ENCODE assay signal across 1 cellular context in genomic region chr12:69359531-69360347, GRCh38.
A peak's percentile ranks its signal among the peaks of the same experiment; 100 is the strongest.
TF ChIP-seq lines count a peak whose summit lies in the region.

TSS of gene YEATS4 (plus strand) at chr12:69359743. CDS start at chr12:69359973, 230 bp downstream.

TF ChIP-seq in HepG2, 621 proteins besides CTCF, POLR2A, EP300 and RAD21 (continued from another document and continues in another):
- TF ChIP-seq ZGPAT (CRISPR knock-in tag; IDR thresholded peaks at IDR 0.05) = peak; percentile 86
- TF ChIP-seq ZNF747 (CRISPR knock-in tag; IDR thresholded peaks at IDR 0.05; ENCODE audit: borderline replicate concordance) = no peak
- peak; percentile 86 for TF ChIP-seq NR2C2 (CRISPR knock-in tag; IDR thresholded peaks at IDR 0.05; ENCODE audit: borderline replicate concordance)
- TF ChIP-seq ZFP36 (IDR thresholded peaks at IDR 0.05; ENCODE audit: borderline replicate concordance, low read depth, low read length, partially characterized antibody) = no peak
- TF ChIP-seq TEF (CRISPR knock-in tag; IDR thresholded peaks at IDR 0.05) = no peak; the same call in 1 of the 2 replicates
- no peak; the same call in 1 of the 2 replicates for TF ChIP-seq ZKSCAN8 (CRISPR knock-in tag; IDR thresholded peaks at IDR 0.05; ENCODE audit: borderline replicate concordance)
- TF ChIP-seq ZNF512 (CRISPR knock-in tag; IDR thresholded peaks at IDR 0.05) = no peak
- peak; percentile 60 for TF ChIP-seq ZNF792 (CRISPR knock-in tag; IDR thresholded peaks at IDR 0.05)
- TF ChIP-seq ARHGAP35 (CRISPR knock-in tag; IDR thresholded peaks at IDR 0.05; ENCODE audit: borderline replicate concordance) = peak; percentile 43; the same call in 1 of the 2 replicates
- TF ChIP-seq ZSCAN31 (CRISPR knock-in tag; IDR thresholded peaks at IDR 0.05; ENCODE audit: low read depth) = no peak
- no peak for TF ChIP-seq HMG20B (CRISPR knock-in tag; conservative IDR thresholded peaks at IDR 0.05)
- no peak for TF ChIP-seq FUBP1 (CRISPR knock-in tag; IDR thresholded peaks at IDR 0.05; ENCODE audit: borderline replicate concordance)
- TF ChIP-seq UBTF (CRISPR knock-in tag; IDR thresholded peaks at IDR 0.05) = peak; percentile 73; the same call in 1 of the 2 replicates
- TF ChIP-seq TRAFD1 (CRISPR knock-in tag; IDR thresholded peaks at IDR 0.05; ENCODE audit: borderline replicate concordance) = 0 out of 2 replicates have a peak, but pooled peaks have one; percentile 53
- TF ChIP-seq ZNF337 (CRISPR knock-in tag; IDR thresholded peaks at IDR 0.05; ENCODE audit: borderline replicate concordance, low read depth) = no peak
- TF ChIP-seq PTBP1 (IDR thresholded peaks at IDR 0.05; ENCODE audit: low read depth, low read length, poor library complexity, severe bottlenecking) = no peak
- 0 out of 2 replicates have a peak, but pooled peaks have one; percentile 45 for TF ChIP-seq ZNF264 (CRISPR knock-in tag; IDR thresholded peaks at IDR 0.05)
- TF ChIP-seq ZNF772 (CRISPR knock-in tag; IDR thresholded peaks at IDR 0.05) = peak; percentile 66; the same call in 1 of the 2 replicates
- no peak for TF ChIP-seq ZNF557 (CRISPR knock-in tag; IDR thresholded peaks at IDR 0.05)
- no peak for TF ChIP-seq THAP8 (CRISPR knock-in tag; IDR thresholded peaks at IDR 0.05; ENCODE audit: borderline replicate concordance)
- no peak for TF ChIP-seq ZBTB40 (IDR thresholded peaks at IDR 0.05)
- peak; percentile 67 for TF ChIP-seq ZBTB40 (CRISPR knock-in tag; IDR thresholded peaks at IDR 0.05)
- TF ChIP-seq NCOR1 (IDR thresholded peaks at IDR 0.05; ENCODE audit: borderline replicate concordance, low read length) = peak; percentile 64; the same call in 1 of the 2 replicates
- no peak for TF ChIP-seq ZNF790 (CRISPR knock-in tag; IDR thresholded peaks at IDR 0.05; ENCODE audit: borderline replicate concordance)
- peak; percentile 85 for TF ChIP-seq SPEN (CRISPR knock-in tag; IDR thresholded peaks at IDR 0.05; ENCODE audit: low read depth)
- TF ChIP-seq THAP11 (CRISPR knock-in tag; IDR thresholded peaks at IDR 0.05) = peak; percentile 61
- TF ChIP-seq KLF16 (CRISPR knock-in tag; IDR thresholded peaks at IDR 0.05) = peak in 1 of 2 experiments; percentile 68; a peak in 1 of 4 replicates
- TF ChIP-seq HOMEZ (CRISPR knock-in tag; IDR thresholded peaks at IDR 0.05; ENCODE audit: low read depth) = 0 out of 2 replicates have a peak, but pooled peaks have one; percentile 35
- TF ChIP-seq ZFP36L2 (CRISPR knock-in tag; IDR thresholded peaks at IDR 0.05) = no peak
